In the genomic region with DNA sequence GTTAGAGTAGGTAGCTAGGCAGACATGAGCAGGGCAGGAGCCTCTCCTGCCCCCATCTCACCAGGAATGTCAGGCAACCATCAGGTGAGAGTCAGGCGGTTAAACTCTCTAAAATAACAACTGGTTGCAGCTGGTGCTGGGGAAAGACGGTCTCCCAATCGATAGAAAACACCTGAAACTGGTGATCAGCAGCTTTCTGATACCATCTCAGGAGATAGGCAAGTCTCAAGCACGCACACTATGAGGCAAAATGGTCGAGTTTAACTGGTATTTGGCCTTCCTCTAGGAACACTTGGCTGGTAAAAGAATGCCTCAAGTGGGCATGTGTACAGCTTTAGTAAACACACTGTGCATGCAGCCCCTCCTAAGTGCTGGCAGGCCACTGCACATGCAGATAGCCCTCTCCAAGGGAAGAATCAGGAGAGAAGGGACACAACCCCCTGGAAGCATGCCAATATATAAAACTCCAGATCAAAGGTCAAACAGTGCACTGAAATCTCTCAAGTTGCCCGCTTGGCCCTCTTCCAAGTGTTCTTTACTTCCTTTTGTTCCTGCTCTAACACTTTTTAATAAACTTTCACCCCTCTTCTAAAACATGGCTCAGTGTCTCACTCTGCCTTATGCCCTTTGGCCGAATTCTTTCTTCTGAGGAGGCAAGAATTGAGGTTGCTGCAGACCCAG, we compare ENCODE assay signal across 16 cellular contexts.
DNase-seq lines count a peak whose midpoint lies in the region; ATAC-seq and TF ChIP-seq lines count a peak whose summit lies in the region.
"Had no signal": no experiment of that assay in that cellular context is flagged by ENCODE, and none has a peak within 500 bp of the region (broad histone marks: within the 10 kb centered on the region; RNA-seq: fewer than 3 reads in every experiment).

No MANE protein-coding gene starts in this region.

- no peak overlapping the region for H3K4me3 Mint-ChIP-seq in progenitor cell of endocrine pancreas (ENCODE audit: low read depth)
- H3K4me3 Mint-ChIP-seq: B cell had no signal

- H3K9me3 ChIP-seq in hepatocyte (ENCODE audit: low read depth) = no peaks in the 10 kb centered on the region
- H3K9me3 ChIP-seq in smooth muscle cell (replicated peaks; ENCODE audit: low read depth) = no peaks in the 10 kb centered on the region
- H3K9me3 ChIP-seq: thoracic aorta had no signal

- H3K27me3 Mint-ChIP-seq in progenitor cell of endocrine pancreas = no peaks in the 10 kb centered on the region
- H3K27me3 Mint-ChIP-seq: B cell had no signal

- peak; percentile 5 for DNase-seq in Caki2 (ENCODE audit: low read depth)
- peak; percentile 42 for DNase-seq in NCI-H1105 treated with DMSO at 0.1 percent for 48 hours (lab: John Stamatoyannopoulos, UW)
- peak; percentile 57 for DNase-seq in hepatocyte (ENCODE audit: low spot score)
- no peak for DNase-seq in progenitor cell of endocrine pancreas (ENCODE audit: low spot score, unreplicated experiment)
- DNase-seq in NAMALWA (ENCODE audit: low spot score) = no peak
- no peak for DNase-seq in smooth muscle cell (lab: John Stamatoyannopoulos, UW; ENCODE audit: unreplicated experiment)
- DNase-seq: activated T-cell treated with anti-CD3 and anti-CD28 coated beads for 4 hours, cerebellar nuclear complex, KG1, left cardiac atrium, NCI-H2081 treated with DMSO at 0.1 percent for 48 hours had no signal

- H3K4me2 ChIP-seq in hepatocyte (peak overlapping the region; percentile 10), smooth muscle cell (no peak overlapping the region)

- no peaks in the 10 kb centered on the region for H4K20me1 ChIP-seq in hepatocyte (ENCODE audit: insufficient read depth, poor library complexity, severe bottlenecking)
- no peaks in the 10 kb centered on the region for H4K20me1 ChIP-seq in smooth muscle cell (ENCODE audit: low read depth)

- H3K9ac ChIP-seq in smooth muscle cell (ENCODE audit: low read depth) = no peak overlapping the region

- H3K36me3 ChIP-seq in hepatocyte (replicated peaks; ENCODE audit: insufficient read depth, low read depth) (no peaks in the 10 kb centered on the region), smooth muscle cell (ENCODE audit: low read depth) (no peaks in the 10 kb centered on the region)

- peaks cover 3% of the 10 kb centered on the region for H3K79me2 ChIP-seq in hepatocyte
- H3K79me2 ChIP-seq in smooth muscle cell (ENCODE audit: low read depth) = peaks cover 10% of the 10 kb centered on the region

- no peaks in the 10 kb centered on the region for H3K9me2 ChIP-seq in hepatocyte (replicated peaks; ENCODE audit: insufficient read depth)

- H3K4me3 ChIP-seq in hepatocyte (no peak overlapping the region), smooth muscle cell (no peak overlapping the region)
- H3K4me3 ChIP-seq: thoracic aorta had no signal

- H2AFZ ChIP-seq in hepatocyte (no peak overlapping the region), smooth muscle cell (ENCODE audit: low read depth) (no peak overlapping the region)

- TF ChIP-seq CTCF in hepatocyte (IDR thresholded peaks at IDR 0.05; ENCODE audit: poor library complexity) (no peak), progenitor cell of endocrine pancreas (IDR thresholded peaks at IDR 0.05; ENCODE audit: unreplicated experiment) (no peak), smooth muscle cell (IDR thresholded peaks at IDR 0.05; ENCODE audit: borderline replicate concordance, insufficient read depth, poor library complexity, severe bottlenecking) (no peak)

- no peaks in the 10 kb centered on the region for H3F3A ChIP-seq in smooth muscle cell (ENCODE audit: low read depth)

- in situ Hi-C loops in Caki2 (cut with HindIII; ENCODE audit: low pct_unique_long_range_greater_than_20kb, low sequenced_read_pairs) = no loop called here

- H3K4me1 ChIP-seq in hepatocyte (ENCODE audit: insufficient read depth) = peaks cover 13% of the 10 kb centered on the region
- no peaks in the 10 kb centered on the region for H3K4me1 ChIP-seq in smooth muscle cell (ENCODE audit: low read depth)

- WGBS in hepatocyte (ENCODE audit: low lambda C conversion rate, missing lambda C conversion rate) = 67% methylated on average over 7 of the region's 7 CpGs
- 92% methylated on average over 7 of the region's 7 CpGs for WGBS in smooth muscle cell (ENCODE audit: low lambda C conversion rate)

- peaks cover 22% of the 10 kb centered on the region for H3K36me3 Mint-ChIP-seq in progenitor cell of endocrine pancreas (ENCODE audit: insufficient read depth)

- peak overlapping the region; percentile 73 for H3K27ac Mint-ChIP-seq in progenitor cell of endocrine pancreas
- H3K27ac Mint-ChIP-seq: B cell had no signal

- peaks cover 18% of the 10 kb centered on the region for H3K9me3 Mint-ChIP-seq in progenitor cell of endocrine pancreas (ENCODE audit: low read depth)

- no peaks in the 10 kb centered on the region for H3K27me3 ChIP-seq in hepatocyte
- no peaks in the 10 kb centered on the region for H3K27me3 ChIP-seq in smooth muscle cell (ENCODE audit: low read depth)

- H3K27ac ChIP-seq in hepatocyte (peak overlapping the region; percentile 65), smooth muscle cell (ENCODE audit: low read depth) (no peak overlapping the region)
- H3K27ac ChIP-seq: thoracic aorta had no signal

- H3K4me1 Mint-ChIP-seq in progenitor cell of endocrine pancreas (ENCODE audit: low read depth) = peaks cover 13% of the 10 kb centered on the region
- H3K4me1 Mint-ChIP-seq: B cell had no signal

- no peak for ATAC-seq in HG03469 (IDR thresholded peaks at IDR 0.05; ENCODE audit: unreplicated experiment)
- no peak for ATAC-seq in activated CD4-positive, CD25-positive, alpha-beta regulatory T cell treated with anti-CD3 and anti-CD28 coated beads, Interleukin-2, amount 50 U/mL, for 24 hours
- ATAC-seq: SK-N-SH treated with all-trans-retinoic acid at 6 μM for 48 hours had no signal

Comparison
In these comparisons a context has a peak if more than half of its experiments do, and no peak if none do; other contexts are left out.
1. DNase-seq: peak in Caki2 (single experiment), NCI-H1105 treated with DMSO at 0.1 percent for 48 hours (single experiment) and hepatocyte (single experiment); none in progenitor cell of endocrine pancreas (single experiment), NAMALWA (single experiment) and smooth muscle cell (single experiment).